In the genomic region with DNA sequence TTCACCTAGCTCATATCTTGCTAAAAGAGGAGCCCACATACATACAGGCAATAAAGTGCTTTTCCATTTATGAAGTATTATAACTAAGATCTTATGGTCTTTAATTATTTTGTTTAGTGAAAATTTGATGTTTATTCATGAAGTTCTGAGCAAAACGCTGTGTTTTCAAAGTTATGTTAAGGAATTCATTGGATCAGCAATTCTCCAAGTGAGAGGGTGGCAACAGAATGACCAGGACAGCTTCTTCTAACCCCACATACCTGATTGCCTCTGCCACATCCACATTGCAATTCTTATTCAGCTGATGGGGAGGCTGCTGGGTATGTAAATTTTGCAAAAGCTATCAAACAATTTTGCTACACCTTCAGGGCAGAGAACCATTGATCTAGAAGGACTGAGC, we compare ENCODE assay signal across 16 cellular contexts.
DNase-seq lines count a peak whose midpoint lies in the region; ATAC-seq and TF ChIP-seq lines count a peak whose summit lies in the region.
"Had no signal": no experiment of that assay in that cellular context is flagged by ENCODE, and none has a peak within 500 bp of the region (broad histone marks: within the 10 kb centered on the region; RNA-seq: fewer than 3 reads in every experiment).

No MANE protein-coding gene starts in this region.

- no peak overlapping the region for H3K27ac Mint-ChIP-seq in endodermal cell
- H3K27ac Mint-ChIP-seq: activated naive CD8-positive, alpha-beta T cell treated with anti-CD3 and anti-CD28 coated beads for 36 hours; activated T-cell treated with anti-CD3 and anti-CD28 coated beads, Interleukin-2, amount 50 U/mL, for 24 hours; natural killer cell treated with Interleukin-12 subunit alpha and Interleukin-12 subunit beta and Interleukin-15 and Interleukin-18, amount 100 ng/mL, for 72 hours had no signal

- H3K4me1 Mint-ChIP-seq in endodermal cell = peaks cover 51% of the 10 kb centered on the region

- H3K9ac ChIP-seq in endodermal cell (ENCODE audit: extremely low read depth, low read length, poor library complexity, severe bottlenecking) (no peak overlapping the region), subcutaneous abdominal adipose tissue (ENCODE audit: low read length in 5 of 5) (peak overlapping the region in 1 of 5 donors; percentile 63)
- H3K9ac ChIP-seq: BLaER1 treated with 17β-estradiol and CSF1 and Interleukin-3, amounts not matched to agents 10 nM and 100 nM had no signal

- DNase-seq in OCI-LY7 (ENCODE audit: low spot score) = no peak
- DNase-seq in endodermal cell = no peak
- no peak for DNase-seq in NCI-H2081 (lab: John Stamatoyannopoulos, UW)
- DNase-seq: activated naive CD8-positive, alpha-beta T cell treated with anti-CD3 and anti-CD28 coated beads for 36 hours; activated T-cell treated with anti-CD3 and anti-CD28 coated beads, Interleukin-2, amount 50 U/mL, for 24 hours; DMS153; NCI-H2029 treated with DMSO at 0.1 percent for 48 hours; NCI-H526; stimulated activated CD4-positive, alpha-beta T cell treated with anti-CD3 and anti-CD28 coated beads, Interleukin-2, amount 100 ng/mL, for 48 hours had no signal

- H3K4me3 Mint-ChIP-seq in endodermal cell = no peak overlapping the region
- H3K4me3 Mint-ChIP-seq: activated naive CD8-positive, alpha-beta T cell treated with anti-CD3 and anti-CD28 coated beads for 36 hours; activated T-cell treated with anti-CD3 and anti-CD28 coated beads, Interleukin-2, amount 50 U/mL, for 24 hours; natural killer cell treated with Interleukin-12 subunit alpha and Interleukin-12 subunit beta and Interleukin-15 and Interleukin-18, amount 100 ng/mL, for 72 hours had no signal

- no peaks in the 10 kb centered on the region for H3K36me3 Mint-ChIP-seq in endodermal cell (ENCODE audit: low read depth)
- H3K36me3 Mint-ChIP-seq: activated naive CD8-positive, alpha-beta T cell treated with anti-CD3 and anti-CD28 coated beads for 36 hours; natural killer cell treated with Interleukin-12 subunit alpha and Interleukin-12 subunit beta and Interleukin-15 and Interleukin-18, amount 100 ng/mL, for 72 hours had no signal

- H2AFZ ChIP-seq in OCI-LY7 (ENCODE audit: low read length) = peak overlapping the region; percentile 22; the same call in 1 of the 2 replicates

- no peaks in the 10 kb centered on the region for H3K79me2 ChIP-seq in OCI-LY7 (ENCODE audit: insufficient read depth, low read depth, low read length)

- no peak overlapping the region for H3K4me3 ChIP-seq in OCI-LY7 (ENCODE audit: low read depth, low read length, poor library complexity, severe bottlenecking)
- H3K4me3 ChIP-seq in endodermal cell (ENCODE audit: low read length) = no peak overlapping the region
- H3K4me3 ChIP-seq in mesodermal cell (ENCODE audit: extremely low read depth, insufficient read depth, low read length, poor library complexity, severe bottlenecking) = no peak overlapping the region
- no peak overlapping the region for H3K4me3 ChIP-seq in subcutaneous abdominal adipose tissue (ENCODE audit: low read depth in 1 of 5, low read length in 5 of 5)
- H3K4me3 ChIP-seq: BLaER1 treated with 17β-estradiol and CSF1 and Interleukin-3, amounts not matched to agents 10 nM and 100 nM; suprapubic skin had no signal

- CTCF ChIA-PET in OCI-LY7 (lab: Charles Lee; ENCODE audit: unreplicated experiment) = no interaction called here

- TF ChIP-seq CTCF in OCI-LY7 (conservative IDR thresholded peaks at IDR 0.05; ENCODE audit: low read length) (no peak), endodermal cell (conservative IDR thresholded peaks at IDR 0.05) (no peak)

- intact Hi-C loops in OCI-LY7 (cut with micrococcal nuclease; ENCODE audit: unreplicated experiment) = no loop called here

- no peak overlapping the region for H3K4me2 ChIP-seq in OCI-LY7 (ENCODE audit: low read length)
- H3K4me2 ChIP-seq: BLaER1 treated with 17β-estradiol and CSF1 and Interleukin-3, amounts not matched to agents 10 nM and 100 nM had no signal

- peaks cover 19% of the 10 kb centered on the region for H3K4me1 ChIP-seq in OCI-LY7 (ENCODE audit: insufficient read depth, low read length, poor library complexity, severe bottlenecking)
- peaks cover 6% of the 10 kb centered on the region for H3K4me1 ChIP-seq in endodermal cell (ENCODE audit: control insufficient read depth, insufficient read depth, low read length)
- peaks cover 55% of the 10 kb centered on the region for H3K4me1 ChIP-seq in mesodermal cell (ENCODE audit: control insufficient read depth, insufficient read depth, low read length, poor library complexity, severe bottlenecking)
- peaks cover 0 to 36% (median 20%) of the 10 kb centered on the region in 5 donors for H3K4me1 ChIP-seq in subcutaneous abdominal adipose tissue (ENCODE audit: control insufficient read depth in 5 of 5, insufficient read depth in 5 of 5, low read length in 5 of 5)

- no peaks in the 10 kb centered on the region for H3K9me3 ChIP-seq in OCI-LY7 (ENCODE audit: low read length)
- no peaks in the 10 kb centered on the region for H3K9me3 ChIP-seq in endodermal cell (ENCODE audit: control insufficient read depth, low read length)
- H3K9me3 ChIP-seq in mesodermal cell (ENCODE audit: control insufficient read depth, low read length) = no peaks in the 10 kb centered on the region
- no peaks in the 10 kb centered on the region for H3K9me3 ChIP-seq in subcutaneous abdominal adipose tissue (ENCODE audit: control insufficient read depth in 5 of 5, low read length in 5 of 5)
- H3K9me3 ChIP-seq: suprapubic skin had no signal

- H3K27ac ChIP-seq in OCI-LY7 (ENCODE audit: low read depth, low read length, poor library complexity, severe bottlenecking) (no peak overlapping the region), endodermal cell (ENCODE audit: low read depth, low read length) (peak overlapping the region; percentile 94), mesodermal cell (ENCODE audit: low read depth, low read length, severe bottlenecking) (peak overlapping the region; percentile 94), subcutaneous abdominal adipose tissue (ENCODE audit: low read depth, low read length) (peak overlapping the region; percentile 96)
- H3K27ac ChIP-seq: BLaER1 treated with 17β-estradiol and CSF1 and Interleukin-3, amounts not matched to agents 10 nM and 100 nM; suprapubic skin had no signal

- H3K27me3 ChIP-seq in endodermal cell (ENCODE audit: control insufficient read depth, insufficient read depth, low read length, poor library complexity, severe bottlenecking) (no peaks in the 10 kb centered on the region), subcutaneous abdominal adipose tissue (ENCODE audit: control insufficient read depth in 5 of 5, insufficient read depth in 4 of 5, low read length in 5 of 5) (no peaks in the 10 kb centered on the region)
- H3K27me3 ChIP-seq: BLaER1 treated with 17β-estradiol and CSF1 and Interleukin-3, amounts not matched to agents 10 nM and 100 nM; suprapubic skin had no signal

- ATAC-seq in GM19023 (IDR thresholded peaks at IDR 0.05; ENCODE audit: unreplicated experiment) (no peak), HG03521 (IDR thresholded peaks at IDR 0.05; ENCODE audit: unreplicated experiment) (no peak)
- ATAC-seq: natural killer cell treated with Interleukin-12 subunit alpha and Interleukin-12 subunit beta and Interleukin-15 and Interleukin-18, amount 100 ng/mL, for 72 hours had no signal

- no peaks in the 10 kb centered on the region for H4K20me1 ChIP-seq in OCI-LY7 (ENCODE audit: insufficient read depth, low read length)
- H4K20me1 ChIP-seq: BLaER1 treated with 17β-estradiol and CSF1 and Interleukin-3, amounts not matched to agents 10 nM and 100 nM had no signal

- WGBS in endodermal cell (ENCODE audit: insufficient coverage in 1 of 2, insufficient read length in 1 of 2), 2 experiments = 42% methylated on average over 1 of the region's 1 CpG; no CpG with 5 or more reads in 1 of the 2 experiments
- WGBS in mesodermal cell (ENCODE audit: insufficient coverage in 2 of 2), 2 experiments = no CpG with 5 or more reads among the region's 1 CpG

- no peaks in the 10 kb centered on the region for H3K9me3 Mint-ChIP-seq in endodermal cell
- H3K9me3 Mint-ChIP-seq: activated naive CD8-positive, alpha-beta T cell treated with anti-CD3 and anti-CD28 coated beads for 36 hours; activated T-cell treated with anti-CD3 and anti-CD28 coated beads, Interleukin-2, amount 50 U/mL, for 24 hours; natural killer cell treated with Interleukin-12 subunit alpha and Interleukin-12 subunit beta and Interleukin-15 and Interleukin-18, amount 100 ng/mL, for 72 hours had no signal

- BruUV-seq in OCI-LY7 (replicated peaks; lab: Mats Ljungman, UMichigan) = no TSS peak

- POLR2A ChIA-PET in OCI-LY7 (lab: Charles Lee) = interaction anchor here (0.7 to 1.3 kb wide), 3 partner anchors 9 to 38 kb away, joined by 3 to 4 read pairs (median 3); no protein-coding TSS in a partner anchor

- no peaks in the 10 kb centered on the region for H3K9me2 ChIP-seq in OCI-LY7 (ENCODE audit: insufficient read depth, low read length)

- H3K27me3 Mint-ChIP-seq in endodermal cell (ENCODE audit: insufficient read depth) = no peaks in the 10 kb centered on the region

- H3K36me3 ChIP-seq in OCI-LY7 (ENCODE audit: insufficient read depth, low read length) = no peaks in the 10 kb centered on the region
- H3K36me3 ChIP-seq in endodermal cell (ENCODE audit: control insufficient read depth, insufficient read depth, low read length) = no peaks in the 10 kb centered on the region
- peaks cover 35% of the 10 kb centered on the region for H3K36me3 ChIP-seq in mesodermal cell (ENCODE audit: control insufficient read depth, insufficient read depth, low read length)
- peaks cover 2 to 14% (median 9%) of the 10 kb centered on the region in 5 donors for H3K36me3 ChIP-seq in subcutaneous abdominal adipose tissue (ENCODE audit: control insufficient read depth in 5 of 5, insufficient read depth in 5 of 5, low read length in 5 of 5)
- H3K36me3 ChIP-seq: BLaER1 treated with 17β-estradiol and CSF1 and Interleukin-3, amounts not matched to agents 10 nM and 100 nM; suprapubic skin had no signal
